In genomic region chr11:5138256-5138655, GRCh38 we compare ENCODE assay signal across 4 cellular contexts. TPM values are rescaled to one million over a fixed set of nuclear protein-coding genes. Genes with fewer than 3 reads are reported as not detected.
"Had no signal": no experiment of that assay in that cellular context is flagged by ENCODE, and none has a peak within 500 bp of the region (broad histone marks: within the 10 kb centered on the region; RNA-seq: fewer than 3 reads in every experiment).

OR52A5 (minus strand) TSS chr11:5138356; CDS start chr11:5132642, 5,714 bp downstream.

- DNase-seq: GDM1, GF-D8 had no signal

- ATAC-seq: GM12878 had no signal

- H3K4me3 ChIP-seq: GM12878 had no signal

RNA-seq across cellular contexts. Expression of gene OR52A5, which starts in this region (rescaled TPM):
- total RNA-seq: G401, GM12878 had no signal
- polyA plus RNA-seq: GM12878 had no signal
